Comparison of ENCODE assay signal across 1 cellular context in the genomic region with DNA sequence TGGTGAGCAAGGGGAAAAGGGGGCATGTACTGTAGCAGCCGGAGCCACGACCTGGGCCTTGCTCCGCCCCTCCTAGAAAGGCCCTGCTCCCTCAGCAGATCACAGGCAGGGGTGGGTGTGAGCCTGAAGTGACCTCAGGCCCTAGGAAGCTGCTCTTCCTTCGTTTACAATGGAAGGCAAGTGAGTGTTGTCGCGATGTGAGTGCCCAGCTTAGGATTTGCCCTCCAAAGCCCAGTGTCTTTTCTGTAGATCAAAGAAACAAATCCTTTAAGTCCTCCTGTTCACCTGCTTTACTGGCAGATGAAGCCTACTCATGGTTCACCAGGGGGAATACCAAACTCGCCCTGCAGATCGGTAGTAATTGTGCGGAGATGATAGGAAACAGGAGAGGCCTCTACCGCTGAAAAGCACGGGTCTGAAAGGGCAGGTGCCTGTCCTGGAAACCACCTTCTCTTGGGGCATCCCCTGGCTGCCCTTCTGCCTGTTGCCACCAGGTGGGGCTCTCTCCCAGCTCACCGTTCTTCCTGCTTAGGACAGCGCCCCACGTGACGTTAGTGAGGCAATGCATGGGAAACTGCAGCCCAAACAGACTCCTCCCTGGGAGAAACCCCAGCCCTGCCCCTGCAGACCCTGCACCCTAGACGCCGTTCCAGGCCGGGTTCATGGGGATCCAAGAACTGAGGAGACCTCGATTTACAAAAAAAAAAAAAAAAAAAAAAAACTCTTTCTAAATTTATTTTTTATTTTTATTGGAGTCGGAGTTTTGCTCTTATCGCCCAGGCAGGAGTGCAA.
TF ChIP-seq lines count a peak whose summit lies in the region.

No MANE protein-coding gene starts in this region.

TF ChIP-seq in HCT116, 20 proteins besides CTCF, POLR2A, EP300 and RAD21:
- no peak for TF ChIP-seq EGR1 (IDR thresholded peaks at IDR 0.05; ENCODE audit: low read depth)
- TF ChIP-seq, protein P1, sequence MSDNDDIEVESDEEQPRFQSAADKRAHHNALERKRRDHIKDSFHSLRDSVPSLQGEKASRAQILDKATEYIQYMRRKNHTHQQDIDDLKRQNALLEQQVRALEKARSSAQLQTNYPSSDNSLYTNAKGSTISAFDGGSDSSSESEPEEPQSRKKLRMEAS (IDR thresholded peaks at IDR 0.05), result peak; percentile 50; the same call in 1 of the 2 replicates
